ENCODE assay signal across 17 cellular contexts in genomic region chr2:129847043-129847442, GRCh38.
A peak's percentile ranks its signal among the peaks of the same experiment; 100 is the strongest.
DNase-seq lines count a peak whose midpoint lies in the region; ATAC-seq and TF ChIP-seq lines count a peak whose summit lies in the region.
"Had no signal": no experiment of that assay in that cellular context is flagged by ENCODE, and none has a peak within 500 bp of the region (broad histone marks: within the 10 kb centered on the region; RNA-seq: fewer than 3 reads in every experiment).

No MANE protein-coding gene starts in this region.

- peak overlapping the region in 7 of 11 experiments; percentile 1 to 59 (median 32); a peak in 10 of 22 replicates for H3K4me2 ChIP-seq in BLaER1 treated with 17β-estradiol and CSF1 and Interleukin-3, amounts not matched to agents 10 nM and 100 nM
- no peak overlapping the region for H3K4me2 ChIP-seq in OCI-LY3 (ENCODE audit: low read length)

- no peak overlapping the region for H3K9ac ChIP-seq in BLaER1 treated with 17β-estradiol and CSF1 and Interleukin-3, amounts not matched to agents 10 nM and 100 nM
- H3K9ac ChIP-seq in OCI-LY3 (ENCODE audit: low read length), result no peak overlapping the region

- no peaks in the 10 kb centered on the region for H3K36me3 ChIP-seq in BLaER1 treated with 17β-estradiol and CSF1 and Interleukin-3, amounts not matched to agents 10 nM and 100 nM
- no peaks in the 10 kb centered on the region for H3K36me3 ChIP-seq in OCI-LY3 (replicated peaks; ENCODE audit: low read depth, low read length)
- H3K36me3 ChIP-seq: BE2C, HAP-1 had no signal

- H3K9me3 ChIP-seq in BLaER1 treated with 17β-estradiol and CSF1 and Interleukin-3, amounts not matched to agents 10 nM and 100 nM (replicated peaks in 1 of 11), result no peaks in the 10 kb centered on the region; a peak in 2 of 22 replicates
- H3K9me3 ChIP-seq in OCI-LY3 (ENCODE audit: insufficient read depth, low read length), result peaks cover 3% of the 10 kb centered on the region; the same call in 1 of the 2 replicates
- H3K9me3 ChIP-seq: BE2C, HAP-1 had no signal

- no peak overlapping the region for H3K27ac ChIP-seq in BLaER1 treated with 17β-estradiol and CSF1 and Interleukin-3, amounts not matched to agents 10 nM and 100 nM
- peak overlapping the region; percentile 41; the same call in 1 of the 2 replicates for H3K27ac ChIP-seq in OCI-LY3 (ENCODE audit: low read length)
- H3K27ac ChIP-seq: HL-60 had no signal

- no peaks in the 10 kb centered on the region for H4K20me1 ChIP-seq in BLaER1 treated with 17β-estradiol and CSF1 and Interleukin-3, amounts not matched to agents 10 nM and 100 nM
- H4K20me1 ChIP-seq in OCI-LY3 (ENCODE audit: insufficient read depth, low read length), result no peaks in the 10 kb centered on the region

- no peaks in the 10 kb centered on the region for H3K79me2 ChIP-seq in OCI-LY3 (ENCODE audit: low read length)

- H3K4me3 ChIP-seq in BLaER1 treated with 17β-estradiol and CSF1 and Interleukin-3, amounts not matched to agents 10 nM and 100 nM, result no peak overlapping the region
- no peak overlapping the region for H3K4me3 ChIP-seq in OCI-LY3 (ENCODE audit: low read length)
- H3K4me3 ChIP-seq: HAP-1, K562 had no signal

- TF ChIP-seq CTCF in OCI-LY3 (IDR thresholded peaks at IDR 0.05; ENCODE audit: low read depth, low read length), result no peak

- H2AFZ ChIP-seq in OCI-LY3 (ENCODE audit: low read depth, low read length), result no peak overlapping the region

- peak; percentile 42 for ATAC-seq in esophagus mucosa
- ATAC-seq: K562 had no signal

- H3K27me3 ChIP-seq in BLaER1 treated with 17β-estradiol and CSF1 and Interleukin-3, amounts not matched to agents 10 nM and 100 nM, result no peaks in the 10 kb centered on the region
- H3K27me3 ChIP-seq in OCI-LY3 (ENCODE audit: low read depth, low read length), result no peaks in the 10 kb centered on the region
- H3K27me3 ChIP-seq: BE2C had no signal

- DNase-seq in iris pigment epithelial cell (ENCODE audit: low read depth), result peak; percentile 4
- no peak for DNase-seq in NCI-H146 treated with DMSO at 0.1 percent for 48 hours (lab: John Stamatoyannopoulos, UW; ENCODE audit: unreplicated experiment)
- no peak for DNase-seq in COLO829 (ENCODE audit: low spot score)
- no peak for DNase-seq in 8988T
- DNase-seq: ACHN; BE2C; Calu3; CD4-positive, alpha-beta memory T cell; DMS79 treated with DMSO at 0.1 percent for 48 hours; GF-D8; IMR-90 had no signal

- H3K4me1 ChIP-seq in BLaER1 treated with 17β-estradiol and CSF1 and Interleukin-3, amounts not matched to agents 10 nM and 100 nM, result peaks cover 0 to 11% (median 6%) of the 10 kb centered on the region in 10 experiments; a peak in 13 of 20 replicates
- peaks cover 14% of the 10 kb centered on the region; the same call in 1 of the 2 replicates for H3K4me1 ChIP-seq in OCI-LY3 (ENCODE audit: low read length)
- H3K4me1 ChIP-seq: BE2C, HAP-1 had no signal
